In the genomic region with DNA sequence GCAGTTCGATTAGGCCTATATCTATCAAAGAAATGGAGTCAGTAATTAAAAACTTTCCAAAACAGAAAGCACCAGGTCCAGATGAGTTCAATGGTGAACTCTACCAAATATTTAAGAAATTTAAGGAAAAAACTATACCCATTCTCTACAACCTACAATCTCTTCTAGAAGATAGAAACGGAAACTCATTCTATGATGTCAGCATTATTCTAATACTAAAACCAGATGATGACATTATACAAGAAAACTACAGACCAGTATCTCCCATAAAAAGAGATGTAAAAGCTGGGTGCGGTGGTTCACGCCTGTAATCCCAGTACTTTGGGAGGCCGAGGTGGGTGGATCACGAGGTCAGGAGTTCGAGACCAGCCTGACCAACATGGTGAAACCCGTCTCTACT, we compare ENCODE assay signal across 11 cellular contexts.
"Had no signal": no experiment of that assay in that cellular context is flagged by ENCODE, and none has a peak within 500 bp of the region (broad histone marks: within the 10 kb centered on the region; RNA-seq: fewer than 3 reads in every experiment).

No MANE protein-coding gene starts in this region.

- DNase-seq: GM23248, GOT3, H7, H9, HCEC 1CT, HFFc6 had no signal

- H3K4me1 ChIP-seq: HAP-1 had no signal

- H3K9ac ChIP-seq: GM23248 had no signal

- H3K27ac ChIP-seq: GM23248 had no signal

- H3K4me3 ChIP-seq: GM23248, GM23338, HAP-1 had no signal

- H2AFZ ChIP-seq: GM23248, GM23338 had no signal

- ATAC-seq: GM23338, HCT116 had no signal

- H3K4me2 ChIP-seq: GM23338 had no signal

- FAIRE-seq: H1, H54 had no signal

- H3K9me3 ChIP-seq: HAP-1 had no signal
